Comparison of ENCODE assay signal across 8 cellular contexts in the genomic region with DNA sequence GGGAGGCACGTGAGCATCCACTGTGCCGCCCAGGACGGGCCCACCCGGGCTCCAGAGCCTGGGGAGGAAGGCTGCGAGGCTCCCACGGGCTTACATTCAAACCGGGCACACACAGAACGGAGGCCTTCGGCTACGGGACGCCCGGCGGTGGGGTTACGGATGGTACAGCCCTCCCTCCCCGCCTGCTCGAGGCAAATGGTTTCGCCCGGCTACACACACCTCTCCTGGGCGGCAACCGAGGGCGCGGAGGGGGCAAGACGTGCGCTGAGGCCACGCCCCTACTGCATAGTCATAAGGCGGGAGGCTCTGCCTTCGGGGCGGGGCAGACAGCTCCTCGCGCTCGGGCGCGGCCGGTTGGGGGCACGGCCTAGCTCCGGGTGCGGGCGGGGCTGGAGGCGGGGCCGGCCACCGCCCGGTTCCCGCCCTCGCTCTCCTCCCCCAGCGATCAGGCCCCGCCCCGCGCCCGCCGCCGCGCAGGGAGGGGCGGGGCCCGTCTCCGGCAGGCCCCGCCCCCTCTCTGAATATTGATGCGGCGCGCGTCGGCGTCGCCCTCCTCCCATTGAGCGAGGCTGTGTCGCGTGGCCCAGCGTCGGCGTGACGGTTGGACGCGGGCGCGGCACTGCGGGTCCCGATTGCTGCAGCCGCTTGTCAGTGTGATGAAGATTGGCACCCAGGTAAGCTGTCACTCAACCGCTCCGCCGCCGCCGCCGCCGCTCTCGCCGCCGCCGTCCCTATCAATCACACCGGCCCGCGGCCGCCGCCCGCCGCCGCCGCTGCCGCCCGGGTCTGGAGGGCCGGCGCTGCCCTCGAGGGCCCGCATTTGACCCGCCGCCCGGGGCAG. TPM values are rescaled to one million over a fixed set of nuclear protein-coding genes. Genes with fewer than 3 reads are reported as not detected.
DNase-seq lines count a peak whose midpoint lies in the region; ATAC-seq, FAIRE-seq and TF ChIP-seq lines count a peak whose summit lies in the region.

A gene with protein sequence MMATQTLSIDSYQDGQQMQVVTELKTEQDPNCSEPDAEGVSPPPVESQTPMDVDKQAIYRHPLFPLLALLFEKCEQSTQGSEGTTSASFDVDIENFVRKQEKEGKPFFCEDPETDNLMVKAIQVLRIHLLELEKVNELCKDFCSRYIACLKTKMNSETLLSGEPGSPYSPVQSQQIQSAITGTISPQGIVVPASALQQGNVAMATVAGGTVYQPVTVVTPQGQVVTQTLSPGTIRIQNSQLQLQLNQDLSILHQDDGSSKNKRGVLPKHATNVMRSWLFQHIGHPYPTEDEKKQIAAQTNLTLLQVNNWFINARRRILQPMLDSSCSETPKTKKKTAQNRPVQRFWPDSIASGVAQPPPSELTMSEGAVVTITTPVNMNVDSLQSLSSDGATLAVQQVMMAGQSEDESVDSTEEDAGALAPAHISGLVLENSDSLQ (plus strand): TSS at position 572 of the 841 bp plus-strand sequence. CDS start 29,820 bp downstream, outside the sequence.

- TF ChIP-seq POLR2A in IMR-90 (IDR thresholded peaks at IDR 0.05; ENCODE audit: low read depth, low read length) (no peak; the same call in none of the 2 replicates), endothelial cell of umbilical vein (IDR thresholded peaks at IDR 0.05; ENCODE audit: low read depth, low read length) (no peak)

- H2AFZ ChIP-seq in IMR-90 (replicated peaks; ENCODE audit: low read length, poor library complexity), result peak within 1 kb of the TSS; percentile 95
- H2AFZ ChIP-seq in OCI-LY7 (ENCODE audit: low read length), result peak within 1 kb of the TSS; percentile 79
- H2AFZ ChIP-seq in endothelial cell of umbilical vein (ENCODE audit: low read depth, low read length), result peak within 1 kb of the TSS; percentile 91

- H3K18ac ChIP-seq in IMR-90 (ENCODE audit: low read depth, low read length), result peak within 1 kb of the TSS; percentile 89

- H3K36me3 ChIP-seq in IMR-90 (ENCODE audit: control insufficient read depth, insufficient read depth, low read length) (peaks cover 1% of the 10 kb centered on the region; the same call in 1 of the 2 replicates), OCI-LY7 (ENCODE audit: insufficient read depth, low read length) (peaks cover 16% of the 10 kb centered on the region), endothelial cell of umbilical vein (ENCODE audit: control insufficient read depth in 2 of 2, extremely low read depth in 1 of 2, insufficient read depth in 2 of 2, low read length in 2 of 2) (no peaks in the 10 kb centered on the region)

- peak within 1 kb of the TSS; percentile 97 for H3K14ac ChIP-seq in IMR-90 (replicated peaks; ENCODE audit: low read depth, low read length)

- H4K8ac ChIP-seq in IMR-90 (ENCODE audit: low read depth in 2 of 2, low read length in 2 of 2), result peak within 1 kb of the TSS; percentile 94 to 95

- peak within 1 kb of the TSS; percentile 91 for H3K4me2 ChIP-seq in IMR-90 (ENCODE audit: low read depth, low read length)
- H3K4me2 ChIP-seq in OCI-LY7 (ENCODE audit: low read length), result peak within 1 kb of the TSS; percentile 79
- peak within 1 kb of the TSS; percentile 81 for H3K4me2 ChIP-seq in endothelial cell of umbilical vein (ENCODE audit: insufficient read depth, low read length)

- POLR2A ChIA-PET in IMR-90 (lab: Charles Lee; ENCODE audit: unreplicated experiment) (interaction anchor here (0.6 kb wide), 2 partner anchors 289 to 425 kb away, joined by 3 to 4 read pairs; no protein-coding TSS in a partner anchor), OCI-LY7 (lab: Charles Lee) (interaction anchor here (0.6 kb wide), 2 partner anchors 17 to 60 kb away, joined by 3 to 4 read pairs; no protein-coding TSS in a partner anchor), endothelial cell of umbilical vein (lab: Charles Lee) (interaction anchor here (0.7 to 1.0 kb wide), 3 partner anchors 16 to 82 kb away, joined by 3 read pairs; a partner anchor contains a TSS)

- H2AK9ac ChIP-seq in IMR-90 (replicated peaks; ENCODE audit: low read depth, low read length, poor library complexity), result peak within 1 kb of the TSS; percentile 96

- TF ChIP-seq CTCF in IMR-90 (conservative IDR thresholded peaks at IDR 0.05; ENCODE audit: low read depth, low read length) (no peak; the same call in 1 of the 2 replicates), OCI-LY7 (conservative IDR thresholded peaks at IDR 0.05; ENCODE audit: low read length) (no peak), endothelial cell of umbilical vein (IDR thresholded peaks at IDR 0.05; ENCODE audit: extremely low read depth in 1 of 2, insufficient read depth in 1 of 2, low read depth in 1 of 2, low read length in 2 of 2) (peak in 1 of 2 donors; percentile 5)

- peak within 1 kb of the TSS; percentile 94 for H4K5ac ChIP-seq in IMR-90 (ENCODE audit: low read depth, low read length)

- H3K4ac ChIP-seq in IMR-90 (ENCODE audit: low read depth, low read length), result peak within 1 kb of the TSS; percentile 94

- intact Hi-C loops in IMR-90 (cut with micrococcal nuclease), result no loop called here
- intact Hi-C loops in OCI-LY7 (cut with micrococcal nuclease; ENCODE audit: unreplicated experiment), result loop anchor here (2.0 to 10.0 kb wide), 3 partner anchors 49 to 319 kb away; a partner anchor contains a TSS
- intact Hi-C loops in endothelial cell of umbilical vein (cut with micrococcal nuclease), result loop anchor here (10.0 kb wide), 1 partner anchor 79 kb away; a partner anchor contains a TSS

- H3K27ac ChIP-seq in IMR-90 (ENCODE audit: insufficient read depth, low read length) (peak within 1 kb of the TSS; percentile 98), OCI-LY7 (ENCODE audit: low read depth, low read length, poor library complexity, severe bottlenecking) (peak within 1 kb of the TSS; percentile 51), endothelial cell of umbilical vein (ENCODE audit: insufficient read depth, low read depth, low read length) (peak within 1 kb of the TSS; percentile 84)

- H3K9me2 ChIP-seq in OCI-LY7 (ENCODE audit: insufficient read depth, low read length), result no peaks in the 10 kb centered on the region

- CTCF ChIA-PET in IMR-90 (lab: Yijun Ruan, JAX) (interaction anchor here (0.7 kb wide), 1 partner anchor 19 kb away, joined by 3 read pairs; no protein-coding TSS in a partner anchor), OCI-LY7 (lab: Charles Lee; ENCODE audit: unreplicated experiment) (interaction anchor here (0.6 kb wide), 1 partner anchor 315 kb away, joined by 3 read pairs; no protein-coding TSS in a partner anchor), endothelial cell of umbilical vein (lab: Charles Lee) (interaction anchor here (0.6 to 1.0 kb wide), 3 partner anchors 11 to 258 kb away, joined by 3 read pairs; a partner anchor contains a TSS)

- no peak for TF ChIP-seq RAD21 in IMR-90 (IDR thresholded peaks at IDR 0.05; ENCODE audit: low read length)

- H3K4me1 ChIP-seq in IMR-90 (ENCODE audit: control insufficient read depth, insufficient read depth, low read length), result peaks cover 3% of the 10 kb centered on the region
- H3K4me1 ChIP-seq in OCI-LY7 (ENCODE audit: insufficient read depth, low read length, poor library complexity, severe bottlenecking), result peaks cover 28% of the 10 kb centered on the region
- H3K4me1 ChIP-seq in endothelial cell of umbilical vein (ENCODE audit: control insufficient read depth, extremely low read depth, insufficient read depth, low read length), result peaks cover 10% of the 10 kb centered on the region

- peak within 1 kb of the TSS; percentile 96 for H3K56ac ChIP-seq in IMR-90 (ENCODE audit: extremely low read depth, insufficient read depth, low read length)

- H3K27me3 ChIP-seq in IMR-90 (ENCODE audit: control insufficient read depth, insufficient read depth, low read length), result no peaks in the 10 kb centered on the region
- no peaks in the 10 kb centered on the region for H3K27me3 ChIP-seq in endothelial cell of umbilical vein (ENCODE audit: control insufficient read depth in 2 of 2, insufficient read depth in 2 of 2, low read length in 2 of 2)

- H2BK120ac ChIP-seq in IMR-90 (ENCODE audit: low read depth, low read length), result peak within 1 kb of the TSS; percentile 88

- H2BK15ac ChIP-seq in IMR-90 (ENCODE audit: low read depth, low read length), result peak within 1 kb of the TSS; percentile 93; the same call in 2 of the 3 replicates

- no TSS peak for BruUV-seq in IMR-90 (replicated peaks; lab: Mats Ljungman, UMichigan)
- no TSS peak for BruUV-seq in OCI-LY7 (replicated peaks; lab: Mats Ljungman, UMichigan)
- BruUV-seq in endothelial cell of umbilical vein (replicated peaks; lab: Mats Ljungman, UMichigan), result no TSS peak

- H2BK5ac ChIP-seq in IMR-90 (ENCODE audit: low read depth, low read length, poor library complexity, severe bottlenecking), result peak within 1 kb of the TSS; percentile 96

- peaks cover 5% of the 10 kb centered on the region; the same call in 1 of the 2 replicates for H4K20me1 ChIP-seq in IMR-90 (ENCODE audit: insufficient read depth, low read length)
- H4K20me1 ChIP-seq in OCI-LY7 (ENCODE audit: insufficient read depth, low read length), result peaks cover 3% of the 10 kb centered on the region; the same call in 1 of the 2 replicates
- H4K20me1 ChIP-seq in endothelial cell of umbilical vein (replicated peaks; ENCODE audit: control insufficient read depth, extremely low read depth, insufficient read depth, low read length), result no peaks in the 10 kb centered on the region

- H3K9me1 ChIP-seq in IMR-90 (ENCODE audit: insufficient read depth, low read length), result peaks cover 14% of the 10 kb centered on the region
- H3K9me1 ChIP-seq in endothelial cell of umbilical vein (replicated peaks; ENCODE audit: control insufficient read depth, extremely low read depth, insufficient read depth, low read length), result no peaks in the 10 kb centered on the region

- in situ Hi-C loops in IMR-90 (cut with MboI; ENCODE audit: low sequenced_read_pairs), result no loop called here

- peak; percentile 82 for ATAC-seq in GM21529 (IDR thresholded peaks at IDR 0.05; ENCODE audit: unreplicated experiment)
- peak; percentile 92 for ATAC-seq in IMR-90 (ENCODE audit: low read depth)

- DNase-seq in DMS114 treated with DMSO at 0.1 percent for 48 hours (lab: John Stamatoyannopoulos, UW; ENCODE audit: unreplicated experiment) (peak; percentile 86), IMR-90 (peak; percentile 98), OCI-LY7 (ENCODE audit: low spot score) (peak; percentile 100), activated T-cell treated with anti-CD3 and anti-CD28 coated beads for 1 hour (ENCODE audit: low read depth) (peak; percentile 99), endothelial cell of umbilical vein (ENCODE audit: low read depth, low spot score) (peak; percentile 98), midbrain (lab: John Stamatoyannopoulos, UW) (peak; percentile 100)
- peak; percentile 98 to 99 for DNase-seq in stimulated activated CD8-positive, alpha-beta memory T cell treated with anti-CD3 and anti-CD28 coated beads, Interleukin-15, amount 100 ng/mL, for 48 hours (ENCODE audit: low read depth in 2 of 2)

- H3K23ac ChIP-seq in IMR-90 (ENCODE audit: low read depth, low read length), result peak within 1 kb of the TSS; percentile 99

- H3K79me2 ChIP-seq in OCI-LY7 (ENCODE audit: insufficient read depth, low read depth, low read length) (peaks cover 28% of the 10 kb centered on the region; the same call in 1 of the 2 replicates), endothelial cell of umbilical vein (ENCODE audit: control insufficient read depth, insufficient read depth, low read length) (peaks cover 35% of the 10 kb centered on the region)

- FAIRE-seq in endothelial cell of umbilical vein (lab: Jason Lieb, UNC), result peak; percentile 98

- H3K79me1 ChIP-seq in IMR-90 (ENCODE audit: low read depth in 1 of 2, low read length in 2 of 2), result peaks cover 12 to 42% of the 10 kb centered on the region in 2 experiments

- peak within 1 kb of the TSS; percentile 94 for H4K91ac ChIP-seq in IMR-90 (ENCODE audit: insufficient read depth, low read depth, low read length)

- H2BK20ac ChIP-seq in IMR-90 (ENCODE audit: low read depth, low read length), result peak within 1 kb of the TSS; percentile 69; the same call in 1 of the 2 replicates

- H3K4me3 ChIP-seq in IMR-90 (ENCODE audit: insufficient read depth, low read depth, low read length) (peak within 1 kb of the TSS; percentile 70), OCI-LY7 (ENCODE audit: low read depth, low read length, poor library complexity, severe bottlenecking) (peak within 1 kb of the TSS; percentile 73), endothelial cell of umbilical vein (replicated peaks in 1 of 3; ENCODE audit: insufficient read depth in 1 of 3, low read depth in 1 of 3, low read length in 3 of 3) (peak within 1 kb of the TSS; percentile 33 to 78 (median 59))

- 0% methylated on average over 29 of the region's 106 CpGs; no CpG with 5 or more reads in 1 of the 2 experiments for WGBS in IMR-90 (ENCODE audit: extremely low coverage in 2 of 2, insufficient read length in 1 of 2), 2 experiments

- H2AK5ac ChIP-seq in IMR-90 (ENCODE audit: low read depth, low read length), result peak within 1 kb of the TSS; percentile 96

- H3K9me3 ChIP-seq in IMR-90 (ENCODE audit: control insufficient read depth, insufficient read depth, low read length) (peaks cover 2% of the 10 kb centered on the region; the same call in 1 of the 2 replicates), OCI-LY7 (ENCODE audit: low read length) (no peaks in the 10 kb centered on the region), endothelial cell of umbilical vein (replicated peaks; ENCODE audit: control insufficient read depth, insufficient read depth, low read length) (no peaks in the 10 kb centered on the region)

- H3K9ac ChIP-seq in IMR-90 (ENCODE audit: low read depth, low read length) (peak within 1 kb of the TSS; percentile 94), endothelial cell of umbilical vein (replicated peaks; ENCODE audit: extremely low read depth, insufficient read depth, low read length) (peak within 1 kb of the TSS; percentile 77)

- dilution Hi-C loops in IMR-90 (cut with HindIII; ENCODE audit: low sequenced_read_pairs, unreplicated experiment) (no loop called here), endothelial cell of umbilical vein (cut with MboI; ENCODE audit: extremely low pct_ligation_motif_present, low sequenced_read_pairs) (no loop called here)

RNA-seq across cellular contexts. Expression of the gene that starts here (rescaled TPM):
- 35.0 and 48.3 TPM in 2 replicates for total RNA-seq in IMR-90 (2012; rRNA removed)
- polyA plus RNA-seq in IMR-90 (2012; rRNA removed), result 51.5 and 61.0 TPM in 2 replicates
- 12.0 and 47.8 TPM in 2 replicates for polyA plus RNA-seq in IMR-90 (2012; cell fraction: cytosol; rRNA removed)
- polyA plus RNA-seq in IMR-90 (2012; cell fraction: nucleus; rRNA removed; ENCODE audit: low replicate concordance), result 46.2 and 70.3 TPM in 2 replicates
- 23.7 and 25.5 TPM in 2 replicates for total RNA-seq in OCI-LY7 (2014; rRNA removed; shearing (Covaris generic))
- total RNA-seq in OCI-LY7 (2022), result 23.4 and 32.9 TPM in 2 replicates
- total RNA-seq in endothelial cell of umbilical vein, result 16.6 and 19.3 TPM in 2 replicates
- polyA plus RNA-seq in endothelial cell of umbilical vein, result 15.8 and 23.6 TPM in 2 replicates
- polyA plus RNA-seq in endothelial cell of umbilical vein (2011; cell fraction: cytosol; rRNA removed), result 25.0 and 30.5 TPM in 2 replicates
- 29.6 and 32.6 TPM in 2 replicates for polyA plus RNA-seq in endothelial cell of umbilical vein (2011; cell fraction: nucleus; rRNA removed)
- polyA plus RNA-seq in endothelial cell of umbilical vein (2012), result 17.2 and 23.2 TPM in 2 replicates
- polyA minus RNA-seq in endothelial cell of umbilical vein, result 41.7 and 44.5 TPM in 2 replicates
- polyA minus RNA-seq in endothelial cell of umbilical vein (2011; cell fraction: cytosol; rRNA and poly(A)+ RNA removed), result 34.1 TPM
- 19.1 and 33.3 TPM in 2 replicates for polyA minus RNA-seq in endothelial cell of umbilical vein (2011; cell fraction: nucleus; rRNA and poly(A)+ RNA removed)

Comparison
In these comparisons a context has a peak if more than half of its experiments do, and no peak if none do; other contexts are left out.
1. Peak in every context shown above with its lines: DNase-seq, ATAC-seq, H3K4me3 ChIP-seq and H3K27ac ChIP-seq.